ENCODE assay signal across 1 cellular context in genomic region chr2:241198381-241199282, GRCh38.
TF ChIP-seq lines count a peak whose summit lies in the region.

No MANE protein-coding gene starts in this region.

TF ChIP-seq in H1, 55 proteins besides CTCF, POLR2A, EP300 and RAD21:
- TF ChIP-seq SIX5 (IDR thresholded peaks at IDR 0.05; ENCODE audit: low read depth, low read length) (no peak), CREB1 (IDR thresholded peaks at IDR 0.05) (no peak), BCL11A (IDR thresholded peaks at IDR 0.05; ENCODE audit: low read depth in 2 of 2, low read length in 2 of 2) (no peak), SUZ12 (IDR thresholded peaks at IDR 0.05; ENCODE audit: low read length) (no peak), CTBP2 (IDR thresholded peaks at IDR 0.05; ENCODE audit: borderline replicate concordance, insufficient read depth, insufficient read length, low read length) (no peak), SP1 (IDR thresholded peaks at IDR 0.05; ENCODE audit: low read depth, low read length) (no peak), CHD7 (IDR thresholded peaks at IDR 0.05; ENCODE audit: insufficient replicate concordance, low read length) (no peak), ATF2 (IDR thresholded peaks at IDR 0.05; ENCODE audit: low read length) (no peak), RFX5 (IDR thresholded peaks at IDR 0.05; ENCODE audit: borderline replicate concordance, low read depth, low read length) (no peak), POLR2AphosphoS5 (IDR thresholded peaks at IDR 0.05; ENCODE audit: low read depth, low read length) (no peak), NANOG (IDR thresholded peaks at IDR 0.05; ENCODE audit: insufficient read depth, low read depth, low read length, poor library complexity, severe bottlenecking) (no peak)
